Comparison of ENCODE assay signal across 11 cellular contexts in the genomic region with DNA sequence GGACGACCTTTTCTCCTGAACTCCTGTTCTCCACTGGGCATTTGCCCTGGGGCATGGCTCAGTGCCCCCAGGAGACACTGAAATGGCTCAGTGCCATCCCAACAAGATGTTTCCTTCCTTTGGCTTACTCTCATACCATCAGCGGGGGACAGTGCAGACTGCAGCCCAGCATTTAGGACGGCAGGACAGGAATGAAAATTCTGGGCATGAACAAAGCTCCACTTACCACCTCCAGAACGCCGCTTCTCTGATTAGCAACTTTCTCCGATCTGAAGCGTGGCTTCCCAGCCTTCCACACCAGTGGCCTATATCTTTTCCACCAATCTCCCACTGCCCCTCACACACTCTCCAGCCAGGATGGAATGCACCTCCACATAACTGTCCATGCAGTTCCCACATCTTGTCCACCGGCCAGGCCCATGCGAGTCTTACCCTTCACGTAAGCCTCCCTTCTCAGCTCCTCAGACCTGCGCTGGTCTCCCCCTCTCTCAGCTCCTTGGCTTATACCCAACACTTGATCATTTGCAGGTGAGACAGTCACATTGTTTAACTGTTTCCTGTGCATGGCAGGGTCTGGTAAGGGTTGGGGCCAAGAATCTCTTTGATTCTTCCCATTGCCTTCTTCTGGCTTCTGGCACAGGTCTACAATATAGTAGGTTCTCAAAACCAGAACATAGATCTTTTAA.
DNase-seq lines count a peak whose midpoint lies in the region; ATAC-seq and TF ChIP-seq lines count a peak whose summit lies in the region.
"Had no signal": no experiment of that assay in that cellular context is flagged by ENCODE, and none has a peak within 500 bp of the region (broad histone marks: within the 10 kb centered on the region; RNA-seq: fewer than 3 reads in every experiment).

No MANE protein-coding gene starts in this region.

- intact Hi-C loops in left ventricle myocardium inferior (cut with micrococcal nuclease) (no loop called here), left ventricle myocardium superior (cut with micrococcal nuclease) (no loop called here), upper lobe of right lung (cut with DNase I) (no loop called here)

- peak overlapping the region; percentile 81 for H3K27ac ChIP-seq in left ventricle myocardium inferior (replicated peaks)
- H3K27ac ChIP-seq in upper lobe of right lung, result peak overlapping the region; percentile 65
- H3K27ac ChIP-seq: cardiac muscle cell had no signal

- no peak for DNase-seq in left ventricle myocardium inferior
- DNase-seq in left ventricle myocardium superior, result no peak
- DNase-seq in mesothelial cell of epicardium (ENCODE audit: low spot score in 2 of 2, unreplicated experiment in 2 of 2), result no peak
- DNase-seq in upper lobe of right lung, result no peak
- no peak for DNase-seq in NCI-H2107 treated with DMSO at 0.1 percent for 48 hours (lab: John Stamatoyannopoulos, UW; ENCODE audit: unreplicated experiment)
- DNase-seq in NCI-H1048 (lab: John Stamatoyannopoulos, UW), result no peak
- DNase-seq: H9 had no signal

- ATAC-seq in left ventricle myocardium superior, result no peak
- ATAC-seq in upper lobe of right lung, result no peak
- ATAC-seq in HG03469 (IDR thresholded peaks at IDR 0.05; ENCODE audit: unreplicated experiment), result no peak

- no peaks in the 10 kb centered on the region for H3K9me3 Mint-ChIP-seq in activated naive CD8-positive, alpha-beta T cell (ENCODE audit: low read depth)
- H3K9me3 Mint-ChIP-seq in mesothelial cell of epicardium, result no peaks in the 10 kb centered on the region
- H3K9me3 Mint-ChIP-seq: H9 had no signal

- no peaks in the 10 kb centered on the region for H3K27me3 Mint-ChIP-seq in activated naive CD8-positive, alpha-beta T cell
- no peaks in the 10 kb centered on the region for H3K27me3 Mint-ChIP-seq in mesothelial cell of epicardium (ENCODE audit: low read depth)
- H3K27me3 Mint-ChIP-seq: progenitor cell of endocrine pancreas had no signal

- TF ChIP-seq CTCF in left ventricle myocardium inferior (IDR thresholded peaks at IDR 0.05; ENCODE audit: borderline replicate concordance), result no peak
- TF ChIP-seq CTCF in mesothelial cell of epicardium (IDR thresholded peaks at IDR 0.05; ENCODE audit: unreplicated experiment), result no peak
- no peak for TF ChIP-seq CTCF in upper lobe of right lung (IDR thresholded peaks at IDR 0.05)

- H3K4me3 ChIP-seq in left ventricle myocardium inferior, result no peak overlapping the region
- peak overlapping the region; percentile 30 for H3K4me3 ChIP-seq in upper lobe of right lung
- H3K4me3 ChIP-seq: cardiac muscle cell had no signal

- H3K4me3 Mint-ChIP-seq in activated naive CD8-positive, alpha-beta T cell, result peak overlapping the region; percentile 91
- H3K4me3 Mint-ChIP-seq in mesothelial cell of epicardium, result no peak overlapping the region
- H3K4me3 Mint-ChIP-seq: H9 had no signal

- peaks cover 48% of the 10 kb centered on the region for H3K36me3 Mint-ChIP-seq in activated naive CD8-positive, alpha-beta T cell
- no peaks in the 10 kb centered on the region for H3K36me3 Mint-ChIP-seq in mesothelial cell of epicardium

- H3K9me3 ChIP-seq in left ventricle myocardium inferior (replicated peaks) (no peaks in the 10 kb centered on the region), upper lobe of right lung (no peaks in the 10 kb centered on the region)

- H3K27me3 ChIP-seq in left ventricle myocardium inferior (ENCODE audit: low read depth) (no peaks in the 10 kb centered on the region), upper lobe of right lung (no peaks in the 10 kb centered on the region)
- H3K27me3 ChIP-seq: cardiac muscle cell had no signal

- H3K4me1 ChIP-seq in left ventricle myocardium inferior, result peaks cover 83% of the 10 kb centered on the region
- H3K4me1 ChIP-seq in upper lobe of right lung, result peaks cover 44% of the 10 kb centered on the region

- peak overlapping the region; percentile 100 for H3K27ac Mint-ChIP-seq in activated naive CD8-positive, alpha-beta T cell
- peak overlapping the region; percentile 45 for H3K27ac Mint-ChIP-seq in mesothelial cell of epicardium
- H3K27ac Mint-ChIP-seq: progenitor cell of endocrine pancreas had no signal

- H3K36me3 ChIP-seq in left ventricle myocardium inferior (no peaks in the 10 kb centered on the region), upper lobe of right lung (no peaks in the 10 kb centered on the region)
- H3K36me3 ChIP-seq: cardiac muscle cell had no signal

- peaks cover 97% of the 10 kb centered on the region for H3K4me1 Mint-ChIP-seq in activated naive CD8-positive, alpha-beta T cell (ENCODE audit: low read depth)
- H3K4me1 Mint-ChIP-seq in mesothelial cell of epicardium, result peaks cover 54% of the 10 kb centered on the region
